15 cellular contexts compared by ENCODE assay signal in genomic region chr12:124434951-124435805, GRCh38.
DNase-seq lines count a peak whose midpoint lies in the region; ATAC-seq, FAIRE-seq and TF ChIP-seq lines count a peak whose summit lies in the region.
"Had no signal": no experiment of that assay in that cellular context is flagged by ENCODE, and none has a peak within 500 bp of the region (broad histone marks: within the 10 kb centered on the region; RNA-seq: fewer than 3 reads in every experiment).

No MANE protein-coding gene starts in this region.

- H3K27me3 Mint-ChIP-seq in naive thymus-derived CD8-positive, alpha-beta T cell, result no peaks in the 10 kb centered on the region
- no peaks in the 10 kb centered on the region for H3K27me3 Mint-ChIP-seq in activated CD4-positive, alpha-beta memory T cell treated with anti-CD3 and anti-CD28 coated beads, Interleukin-2, amount 10 ng/mL, durations not matched to agents 7 days and 5 days

- H3K27me3 ChIP-seq in AG04450 (ENCODE audit: control insufficient read depth, insufficient read depth, low read length), result no peaks in the 10 kb centered on the region
- H3K27me3 ChIP-seq in bronchial epithelial cell (ENCODE audit: control insufficient read depth, insufficient read depth, low read length), result no peaks in the 10 kb centered on the region
- no peaks in the 10 kb centered on the region for H3K27me3 ChIP-seq in SJCRH30
- H3K27me3 ChIP-seq: esophagus squamous epithelium had no signal

- peaks cover 0 to 28% (median 0%) of the 10 kb centered on the region in 3 donors for H3K36me3 Mint-ChIP-seq in naive thymus-derived CD8-positive, alpha-beta T cell
- H3K36me3 Mint-ChIP-seq in activated CD4-positive, alpha-beta memory T cell treated with anti-CD3 and anti-CD28 coated beads, Interleukin-2, amount 10 ng/mL, durations not matched to agents 7 days and 5 days (ENCODE audit: low read depth), result peaks cover 21% of the 10 kb centered on the region

- FAIRE-seq in bronchial epithelial cell (lab: Jason Lieb, UNC), result peak; percentile 36
- FAIRE-seq: GM19239 had no signal

- no peak for TF ChIP-seq CTCF in AG04450 (IDR thresholded peaks at IDR 0.05; ENCODE audit: low read depth, low read length)
- TF ChIP-seq CTCF in bronchial epithelial cell (IDR thresholded peaks at IDR 0.05; ENCODE audit: insufficient read depth, low read length, severe bottlenecking), result no peak

- peaks cover 4 to 21% (median 12%) of the 10 kb centered on the region in 4 donors for H3K4me1 Mint-ChIP-seq in naive thymus-derived CD8-positive, alpha-beta T cell
- peaks cover 4% of the 10 kb centered on the region for H3K4me1 Mint-ChIP-seq in activated CD4-positive, alpha-beta memory T cell treated with anti-CD3 and anti-CD28 coated beads, Interleukin-2, amount 10 ng/mL, durations not matched to agents 7 days and 5 days

- H3K4me3 ChIP-seq in AG04450 (ENCODE audit: low read depth, low read length), result no peak overlapping the region
- H3K4me3 ChIP-seq in bronchial epithelial cell (ENCODE audit: low read depth, low read length), result no peak overlapping the region
- no peak overlapping the region for H3K4me3 ChIP-seq in SJCRH30
- H3K4me3 ChIP-seq: esophagus squamous epithelium had no signal

- ATAC-seq in naive thymus-derived CD8-positive, alpha-beta T cell, result no peak

- DNase-seq in AG04450 (ENCODE audit: low read depth, low spot score), result no peak
- DNase-seq in ELF-1 (ENCODE audit: low read depth, low spot score), result peak; percentile 64
- no peak for DNase-seq in bronchial epithelial cell (ENCODE audit: low read depth)
- DNase-seq in naive thymus-derived CD8-positive, alpha-beta T cell, result no peak
- DNase-seq in NCI-H1105 treated with DMSO at 0.1 percent for 48 hours (lab: John Stamatoyannopoulos, UW), result no peak
- DNase-seq in activated CD4-positive, alpha-beta memory T cell treated with anti-CD3 and anti-CD28 coated beads, Interleukin-2, amount 10 ng/mL, durations not matched to agents 7 days and 5 days, result no peak
- no peak for DNase-seq in SJCRH30
- no peak for DNase-seq in HT-29 (ENCODE audit: low spot score)
- DNase-seq: activated CD4-positive, alpha-beta T cell treated with anti-CD3 and anti-CD28 coated beads, Interleukin-2, amount 50 U/mL, for 48 hours; DMS153; esophagus squamous epithelium; NCI-H1694; NCI-H446 treated with DMSO at 0.1 percent for 48 hours; stimulated activated CD4-positive, alpha-beta T cell treated with anti-CD3 and anti-CD28 coated beads, Interleukin-12 subunit alpha, Interleukin-12 subunit beta, amount 100 ng/mL, for 4 hours had no signal

- POLR2A ChIA-PET in AG04450 (lab: Yijun Ruan, JAX), result no interaction called here
- POLR2A ChIA-PET in naive thymus-derived CD8-positive, alpha-beta T cell (lab: Charles Lee), result no interaction called here
- POLR2A ChIA-PET in activated CD4-positive, alpha-beta memory T cell treated with anti-CD3 and anti-CD28 coated beads, Interleukin-2, amount 10 ng/mL, durations not matched to agents 7 days and 5 days (lab: Charles Lee), result interaction anchor here (1.4 kb wide), 1 partner anchor 31 kb away, joined by 3 read pairs; no protein-coding TSS in a partner anchor

- peaks cover 5% of the 10 kb centered on the region for H3K36me3 ChIP-seq in bronchial epithelial cell (ENCODE audit: control insufficient read depth, insufficient read depth, low read length)
- peaks cover 23% of the 10 kb centered on the region for H3K36me3 ChIP-seq in SJCRH30

- H3K9me3 ChIP-seq in AG04450 (ENCODE audit: control insufficient read depth, insufficient read depth, low read length) (no peaks in the 10 kb centered on the region; the same call in 1 of the 2 replicates), SJCRH30 (replicated peaks) (no peaks in the 10 kb centered on the region)
- H3K9me3 ChIP-seq: esophagus squamous epithelium had no signal

- peak overlapping the region; percentile 11 for H3K27ac ChIP-seq in AG04450 (ENCODE audit: low read depth, low read length)
- H3K27ac ChIP-seq in SJCRH30, result no peak overlapping the region

- peaks cover 31% of the 10 kb centered on the region for H3K4me1 ChIP-seq in SJCRH30

- no peaks in the 10 kb centered on the region for H3K9me3 Mint-ChIP-seq in naive thymus-derived CD8-positive, alpha-beta T cell
- peaks cover 9% of the 10 kb centered on the region for H3K9me3 Mint-ChIP-seq in activated CD4-positive, alpha-beta memory T cell treated with anti-CD3 and anti-CD28 coated beads, Interleukin-2, amount 10 ng/mL, durations not matched to agents 7 days and 5 days

- H3K4me3 Mint-ChIP-seq in naive thymus-derived CD8-positive, alpha-beta T cell, result no peak overlapping the region
- no peak overlapping the region for H3K4me3 Mint-ChIP-seq in activated CD4-positive, alpha-beta memory T cell treated with anti-CD3 and anti-CD28 coated beads, Interleukin-2, amount 10 ng/mL, durations not matched to agents 7 days and 5 days

- peak overlapping the region in 6 of 10 donors; percentile 35 to 79 (median 60) for H3K27ac Mint-ChIP-seq in naive thymus-derived CD8-positive, alpha-beta T cell
- no peak overlapping the region for H3K27ac Mint-ChIP-seq in activated CD4-positive, alpha-beta memory T cell treated with anti-CD3 and anti-CD28 coated beads, Interleukin-2, amount 10 ng/mL, durations not matched to agents 7 days and 5 days

- CTCF ChIA-PET in AG04450 (lab: Charles Lee), result no interaction called here
- CTCF ChIA-PET in activated CD4-positive, alpha-beta memory T cell treated with anti-CD3 and anti-CD28 coated beads, Interleukin-2, amount 10 ng/mL, durations not matched to agents 7 days and 5 days (lab: Charles Lee), result no interaction called here
